In genomic region chr16:7330709-7331108, GRCh38 we compare ENCODE assay signal across 30 cellular contexts. TPM values are rescaled to one million over a fixed set of nuclear protein-coding genes. Genes with fewer than 3 reads are reported as not detected.
"Had no signal": no experiment of that assay in that cellular context is flagged by ENCODE, and none has a peak within 500 bp of the region (broad histone marks: within the 10 kb centered on the region; RNA-seq: fewer than 3 reads in every experiment).

No MANE protein-coding gene starts in this region.

- H3K9me3 ChIP-seq: breast epithelium, lower lobe of right lung, neutrophil, ovary, right lobe of liver, spleen, thoracic aorta, upper lobe of left lung had no signal

- H3K27ac Mint-ChIP-seq: activated CD4-positive, alpha-beta memory T cell treated with anti-CD3 and anti-CD28 coated beads, Interleukin-2, amount 10 ng/mL, durations not matched to agents 7 days and 5 days; activated CD4-positive, alpha-beta T cell treated with anti-CD3 and anti-CD28 coated beads, Interleukin-2, amount 10 ng/mL, durations not matched to agents 24 days and 14 days; activated naive CD4-positive, alpha-beta T cell treated with anti-CD3 and anti-CD28 coated beads for 36 hours; activated naive CD8-positive, alpha-beta T cell treated with anti-CD3 and anti-CD28 coated beads, Interleukin-2, amount 10 ng/mL, durations not matched to agents 7 days and 5 days; activated T-cell treated with anti-CD3 and anti-CD28 coated beads, Interleukin-2, amount 50 U/mL, for 72 hours; natural killer cell; T-cell; T-helper 2 cell treated with Interferon-gamma antibody and Interleukin-4, amounts not matched to agents 5 μg/mL and 100 μg/mL, for 36 hours had no signal

- H3K4me3 Mint-ChIP-seq: activated CD4-positive, alpha-beta memory T cell treated with anti-CD3 and anti-CD28 coated beads, Interleukin-2, amount 10 ng/mL, durations not matched to agents 7 days and 5 days; activated CD4-positive, alpha-beta T cell treated with anti-CD3 and anti-CD28 coated beads, Interleukin-2, amount 10 ng/mL, durations not matched to agents 24 days and 14 days; activated naive CD4-positive, alpha-beta T cell treated with anti-CD3 and anti-CD28 coated beads for 36 hours; activated naive CD8-positive, alpha-beta T cell treated with anti-CD3 and anti-CD28 coated beads, Interleukin-2, amount 10 ng/mL, durations not matched to agents 7 days and 5 days; activated T-cell treated with anti-CD3 and anti-CD28 coated beads, Interleukin-2, amount 50 U/mL, for 72 hours; natural killer cell; T-cell; T-helper 2 cell treated with Interferon-gamma antibody and Interleukin-4, amounts not matched to agents 5 μg/mL and 100 μg/mL, for 36 hours had no signal

- H3K36me3 Mint-ChIP-seq: activated naive CD8-positive, alpha-beta T cell treated with anti-CD3 and anti-CD28 coated beads, Interleukin-2, amount 10 ng/mL, durations not matched to agents 7 days and 5 days; natural killer cell; T-cell had no signal

- H3K36me3 ChIP-seq: breast epithelium, lower lobe of right lung, neutrophil, ovary, right lobe of liver, spleen, thoracic aorta, upper lobe of left lung had no signal

- ATAC-seq: activated CD4-positive, CD25-positive, alpha-beta regulatory T cell treated with anti-CD3 and anti-CD28 coated beads, Interleukin-2, amount 50 U/mL, for 24 hours; activated T-cell treated with anti-CD3 and anti-CD28 coated beads, Interleukin-2, amount 50 U/mL, for 72 hours; lower lobe of right lung; natural killer cell; right lobe of liver; SK-N-SH treated with all-trans-retinoic acid at 6 μM for 48 hours; T-cell had no signal

- H3K4me1 Mint-ChIP-seq: activated CD4-positive, alpha-beta memory T cell treated with anti-CD3 and anti-CD28 coated beads, Interleukin-2, amount 10 ng/mL, durations not matched to agents 7 days and 5 days; activated CD4-positive, alpha-beta T cell treated with anti-CD3 and anti-CD28 coated beads, Interleukin-2, amount 10 ng/mL, durations not matched to agents 24 days and 14 days; activated naive CD8-positive, alpha-beta T cell treated with anti-CD3 and anti-CD28 coated beads, Interleukin-2, amount 10 ng/mL, durations not matched to agents 7 days and 5 days; natural killer cell; T-cell had no signal

- H3K4me1 ChIP-seq: breast epithelium, lower lobe of right lung, right lobe of liver, spleen, upper lobe of left lung had no signal

- H3K27ac ChIP-seq: breast epithelium, lower lobe of right lung, neutrophil, ovary, right lobe of liver, spleen, thoracic aorta, upper lobe of left lung, VCaP had no signal

- H3K4me3 ChIP-seq: breast epithelium, lower lobe of right lung, ovary, right lobe of liver, spleen, thoracic aorta, upper lobe of left lung had no signal

- DNase-seq: activated CD4-positive, alpha-beta memory T cell treated with anti-CD3 and anti-CD28 coated beads, Interleukin-2, amount 10 ng/mL, durations not matched to agents 7 days and 5 days; activated CD4-positive, alpha-beta T cell treated with anti-CD3 and anti-CD28 coated beads, Interleukin-2, amount 10 ng/mL, durations not matched to agents 24 days and 14 days; activated effector memory CD4-positive, alpha-beta T cell treated with Interleukin-2 at 50 U/mL for 16 hours; activated naive CD4-positive, alpha-beta T cell treated with anti-CD3 and anti-CD28 coated beads for 36 hours; activated naive CD8-positive, alpha-beta T cell treated with anti-CD3 and anti-CD28 coated beads, Interleukin-2, amount 10 ng/mL, durations not matched to agents 7 days and 5 days; activated T-cell treated with anti-CD3 and anti-CD28 coated beads, Interleukin-2, amount 50 U/mL, for 72 hours; amniotic stem cell; cerebellar nuclear complex; foreskin fibroblast; hippocampal formation; lower lobe of right lung; mesendoderm; natural killer cell; ovary; right lobe of liver; spleen; stimulated activated CD4-positive, alpha-beta T cell treated with anti-CD3 and anti-CD28 coated beads, Interleukin-4, amount 100 ng/mL, for 1 hour; stimulated activated naive CD4-positive, alpha-beta T cell; T-cell; upper lobe of left lung had no signal

- H3K27me3 Mint-ChIP-seq: activated CD4-positive, alpha-beta memory T cell treated with anti-CD3 and anti-CD28 coated beads, Interleukin-2, amount 10 ng/mL, durations not matched to agents 7 days and 5 days; activated CD4-positive, alpha-beta T cell treated with anti-CD3 and anti-CD28 coated beads, Interleukin-2, amount 10 ng/mL, durations not matched to agents 24 days and 14 days; activated naive CD8-positive, alpha-beta T cell treated with anti-CD3 and anti-CD28 coated beads, Interleukin-2, amount 10 ng/mL, durations not matched to agents 7 days and 5 days; T-cell had no signal

- H3K27me3 ChIP-seq: neutrophil, ovary, right lobe of liver, spleen, upper lobe of left lung had no signal

RNA-seq across cellular contexts. Expression of gene RBFOX1, which starts 1.9 kb away (rescaled TPM):
- total RNA-seq: activated CD4-positive, alpha-beta memory T cell treated with anti-CD3 and anti-CD28 coated beads, Interleukin-2, amount 10 ng/mL, durations not matched to agents 7 days and 5 days; activated CD4-positive, alpha-beta T cell treated with anti-CD3 and anti-CD28 coated beads, Interleukin-2, amount 10 ng/mL, durations not matched to agents 24 days and 14 days; activated naive CD4-positive, alpha-beta T cell treated with anti-CD3 and anti-CD28 coated beads for 36 hours; activated naive CD8-positive, alpha-beta T cell treated with anti-CD3 and anti-CD28 coated beads, Interleukin-2, amount 10 ng/mL, durations not matched to agents 7 days and 5 days; activated T-cell treated with anti-CD3 and anti-CD28 coated beads, Interleukin-2, amount 50 U/mL, for 72 hours; epithelial cell of proximal tubule; fibroblast of lung; lower lobe of right lung; natural killer cell; pulmonary artery endothelial cell; spleen; T-cell; thoracic aorta; upper lobe of left lung had no signal
- polyA plus RNA-seq: fibroblast of lung had no signal
